16 cellular contexts compared by ENCODE assay signal in genomic region chr1:12342261-12343003, GRCh38.
DNase-seq lines count a peak whose midpoint lies in the region; ATAC-seq and TF ChIP-seq lines count a peak whose summit lies in the region.
"Had no signal": no experiment of that assay in that cellular context is flagged by ENCODE, and none has a peak within 500 bp of the region (broad histone marks: within the 10 kb centered on the region; RNA-seq: fewer than 3 reads in every experiment).

No MANE protein-coding gene starts in this region.

- TF ChIP-seq POLR2A in transverse colon (IDR thresholded peaks at IDR 0.05) = no peak

- WGBS in transverse colon (ENCODE audit: low coverage in 1 of 2), 2 donors = 83 to 93% methylated on average over 7 to 10 of the region's 10 CpGs

- no peak for ATAC-seq in stimulated activated naive CD8-positive, alpha-beta T cell treated with anti-CD3 and anti-CD28 coated beads, Interleukin-15, Interleukin-2, amounts not matched to agents 100 U/mL and 50 U/mL, for 24 hours
- peak; percentile 51 for ATAC-seq in Right ventricle myocardium superior (ENCODE audit: poor library complexity)
- no peak for ATAC-seq in naive thymus-derived CD4-positive, alpha-beta T cell

- intact Hi-C loops in Right ventricle myocardium superior (cut with DNase I) (no loop called here), transverse colon (cut with DNase I; ENCODE audit: low total_unique reads) (no loop called here)
- intact Hi-C loops in naive thymus-derived CD4-positive, alpha-beta T cell (cut with micrococcal nuclease) = loop anchor here in 1 of 2 donors (5.0 kb wide), 1 partner anchor 105 kb away; no protein-coding TSS in a partner anchor

- peaks cover 68% of the 10 kb centered on the region for H3K4me1 Mint-ChIP-seq in stimulated activated naive CD8-positive, alpha-beta T cell treated with anti-CD3 and anti-CD28 coated beads, Interleukin-15, Interleukin-2, amounts not matched to agents 100 ng/mL and 50 ng/mL, for 24 hours (ENCODE audit: low read depth)
- peaks cover 46 to 81% (median 70%) of the 10 kb centered on the region in 7 donors for H3K4me1 Mint-ChIP-seq in naive thymus-derived CD4-positive, alpha-beta T cell

- no peaks in the 10 kb centered on the region for H3K27me3 ChIP-seq in naive thymus-derived CD4-positive, alpha-beta T cell (ENCODE audit: control insufficient read depth in 2 of 2, insufficient read depth in 2 of 2, low read length in 2 of 2)
- H3K27me3 ChIP-seq in transverse colon = no peaks in the 10 kb centered on the region
- H3K27me3 ChIP-seq: esophagus muscularis mucosa had no signal

- DNase-seq in stimulated activated naive CD8-positive, alpha-beta T cell treated with anti-CD3 and anti-CD28 coated beads, Interleukin-15, Interleukin-2, amounts not matched to agents 100 U/mL and 50 U/mL, for 24 hours = no peak
- DNase-seq in Right ventricle myocardium superior = no peak
- no peak for DNase-seq in naive thymus-derived CD4-positive, alpha-beta T cell
- DNase-seq in NCI-H2196 (lab: John Stamatoyannopoulos, UW; ENCODE audit: unreplicated experiment) = no peak
- DNase-seq in transverse colon = no peak
- no peak for DNase-seq in SKM-1 treated with dmso at 0.1 percent for 144 hours (lab: John Stamatoyannopoulos, UW; ENCODE audit: unreplicated experiment)
- DNase-seq in cerebellar nuclear complex (lab: John Stamatoyannopoulos, UW) = no peak
- DNase-seq: ACHN; activated CD4-positive, alpha-beta T cell treated with anti-CD3 and anti-CD28 coated beads, Interleukin-2, amount 50 U/mL, for 1 hour; activated effector memory CD4-positive, alpha-beta T cell treated with Interleukin-2 at 50 U/mL for 16 hours; central memory CD4-positive, alpha-beta T cell; NCI-H2171; OCI-M1; T-helper 1 cell had no signal

- in situ Hi-C loops in transverse colon (cut with MboI; ENCODE audit: low pct_ligation_motif_present in 1 of 4, low pct_unique_long_range_greater_than_20kb in 1 of 4, low sequenced_read_pairs in 3 of 4) = no loop called here

- H3K4me1 ChIP-seq in naive thymus-derived CD4-positive, alpha-beta T cell (ENCODE audit: control insufficient read depth in 2 of 2, insufficient read depth in 2 of 2, low read length in 2 of 2) = peaks cover 17 to 42% of the 10 kb centered on the region in 2 donors
- H3K4me1 ChIP-seq in transverse colon = peaks cover 5 to 78% (median 48%) of the 10 kb centered on the region in 4 donors

- peaks cover 79% of the 10 kb centered on the region for H3K36me3 Mint-ChIP-seq in stimulated activated naive CD8-positive, alpha-beta T cell treated with anti-CD3 and anti-CD28 coated beads, Interleukin-15, Interleukin-2, amounts not matched to agents 100 ng/mL and 50 ng/mL, for 24 hours (ENCODE audit: low read depth)
- peaks cover 7 to 54% (median 20%) of the 10 kb centered on the region in 5 donors for H3K36me3 Mint-ChIP-seq in naive thymus-derived CD4-positive, alpha-beta T cell

- H3K36me3 ChIP-seq in naive thymus-derived CD4-positive, alpha-beta T cell (ENCODE audit: control insufficient read depth in 2 of 3, insufficient read depth in 3 of 3, low read length in 3 of 3) = peaks cover 0 to 5% (median 4%) of the 10 kb centered on the region in 3 experiments
- peaks cover 0 to 3% (median 0%) of the 10 kb centered on the region in 4 donors for H3K36me3 ChIP-seq in transverse colon

- no peaks in the 10 kb centered on the region for H3K9me3 ChIP-seq in naive thymus-derived CD4-positive, alpha-beta T cell (ENCODE audit: control insufficient read depth in 2 of 3, low read length in 3 of 3)
- H3K9me3 ChIP-seq in transverse colon = no peaks in the 10 kb centered on the region
- H3K9me3 ChIP-seq: esophagus muscularis mucosa had no signal

- no peaks in the 10 kb centered on the region for H3K27me3 Mint-ChIP-seq in stimulated activated naive CD8-positive, alpha-beta T cell treated with anti-CD3 and anti-CD28 coated beads, Interleukin-15, Interleukin-2, amounts not matched to agents 100 ng/mL and 50 ng/mL, for 24 hours
- H3K27me3 Mint-ChIP-seq in naive thymus-derived CD4-positive, alpha-beta T cell = no peaks in the 10 kb centered on the region

- H3K27ac ChIP-seq in naive thymus-derived CD4-positive, alpha-beta T cell (ENCODE audit: low read depth, low read length) = no peak overlapping the region
- no peak overlapping the region for H3K27ac ChIP-seq in transverse colon

- peak overlapping the region; percentile 53 for H3K27ac Mint-ChIP-seq in stimulated activated naive CD8-positive, alpha-beta T cell treated with anti-CD3 and anti-CD28 coated beads, Interleukin-15, Interleukin-2, amounts not matched to agents 100 ng/mL and 50 ng/mL, for 24 hours
- H3K27ac Mint-ChIP-seq in naive thymus-derived CD4-positive, alpha-beta T cell = peak overlapping the region in 8 of 9 donors; percentile 50 to 81 (median 69)

- no peak overlapping the region for H3K4me3 ChIP-seq in naive thymus-derived CD4-positive, alpha-beta T cell (ENCODE audit: low read length)
- no peak overlapping the region for H3K4me3 ChIP-seq in transverse colon

- no peaks in the 10 kb centered on the region for H3K9me3 Mint-ChIP-seq in stimulated activated naive CD8-positive, alpha-beta T cell treated with anti-CD3 and anti-CD28 coated beads, Interleukin-15, Interleukin-2, amounts not matched to agents 100 ng/mL and 50 ng/mL, for 24 hours
- no peaks in the 10 kb centered on the region for H3K9me3 Mint-ChIP-seq in naive thymus-derived CD4-positive, alpha-beta T cell

- CTCF ChIA-PET in naive thymus-derived CD4-positive, alpha-beta T cell (lab: Charles Lee) = no interaction called here

- no peak for TF ChIP-seq CTCF in transverse colon (IDR thresholded peaks at IDR 0.05)

- no peak for TF ChIP-seq EP300 in transverse colon (IDR thresholded peaks at IDR 0.05; ENCODE audit: low read depth)

- H3K4me3 Mint-ChIP-seq in stimulated activated naive CD8-positive, alpha-beta T cell treated with anti-CD3 and anti-CD28 coated beads, Interleukin-15, Interleukin-2, amounts not matched to agents 100 ng/mL and 50 ng/mL, for 24 hours = peak overlapping the region; percentile 33
- H3K4me3 Mint-ChIP-seq in naive thymus-derived CD4-positive, alpha-beta T cell = no peak overlapping the region

- POLR2A ChIA-PET in naive thymus-derived CD4-positive, alpha-beta T cell (lab: Charles Lee) = no interaction called here
